Comparison of ENCODE assay signal across 20 cellular contexts in the genomic region with DNA sequence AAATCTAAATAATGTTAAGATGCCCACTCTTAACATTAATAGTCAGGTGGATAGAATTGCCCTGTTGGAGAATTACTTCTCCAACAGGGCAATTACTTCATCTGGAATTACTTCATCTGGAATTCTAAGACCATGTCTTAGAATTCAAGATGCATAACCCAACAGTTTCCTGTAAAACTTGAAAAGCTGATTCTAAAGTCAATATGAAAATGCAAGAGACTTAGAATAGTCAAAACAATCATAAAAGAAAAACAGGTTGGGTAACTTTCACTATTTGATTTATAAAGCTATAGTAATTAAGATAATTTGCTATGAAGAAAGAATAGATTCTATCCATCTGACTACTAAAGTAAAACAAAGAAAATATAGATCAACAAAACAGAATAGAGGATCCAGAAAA.
"Had no signal": no experiment of that assay in that cellular context is flagged by ENCODE, and none has a peak within 500 bp of the region (broad histone marks: within the 10 kb centered on the region; RNA-seq: fewer than 3 reads in every experiment).

No MANE protein-coding gene starts in this region.

- H3K9me3 ChIP-seq: sigmoid colon, testis, uterus had no signal

- H3K36me3 Mint-ChIP-seq: activated naive CD4-positive, alpha-beta T cell treated with anti-CD3 and anti-CD28 coated beads, Interleukin-2, amount 10 ng/mL, durations not matched to agents 7 days and 5 days had no signal

- H3K4me1 ChIP-seq: sigmoid colon, testis, uterus had no signal

- H3K4me3 ChIP-seq: lung, sigmoid colon, testis, uterus had no signal

- H3K27ac ChIP-seq: epithelial cell of prostate, testis had no signal

- H3K27me3 ChIP-seq: sigmoid colon, testis, uterus had no signal

- H3K27ac Mint-ChIP-seq: activated CD4-positive, alpha-beta T cell treated with anti-CD3 and anti-CD28 coated beads, Interleukin-2, amount 10 ng/mL, durations not matched to agents 7 days and 5 days; activated naive CD4-positive, alpha-beta T cell treated with anti-CD3 and anti-CD28 coated beads, Interleukin-2, amount 10 ng/mL, durations not matched to agents 7 days and 5 days; activated T-helper 2 cell treated with anti-CD3 and anti-CD28 coated beads, Interferon-gamma antibody, Interleukin-2, Interleukin-4, amounts not matched to agents 10 μg/mL and 5 μg/mL and 100 μg/mL, durations not matched to agents 14 hours and 24 hours and 36 hours; stimulated activated naive CD8-positive, alpha-beta T cell treated with anti-CD3 and anti-CD28 coated beads, Interleukin-15, Interleukin-2, amounts not matched to agents 100 ng/mL and 50 ng/mL, for 24 hours; T-cell had no signal

- H3K36me3 ChIP-seq: sigmoid colon, uterus had no signal

- H3K27me3 Mint-ChIP-seq: activated CD4-positive, alpha-beta T cell treated with anti-CD3 and anti-CD28 coated beads, Interleukin-2, amount 10 ng/mL, durations not matched to agents 7 days and 5 days; activated naive CD4-positive, alpha-beta T cell treated with anti-CD3 and anti-CD28 coated beads, Interleukin-2, amount 10 ng/mL, durations not matched to agents 7 days and 5 days; naive thymus-derived CD8-positive, alpha-beta T cell; stimulated activated naive CD8-positive, alpha-beta T cell treated with anti-CD3 and anti-CD28 coated beads, Interleukin-15, Interleukin-2, amounts not matched to agents 100 ng/mL and 50 ng/mL, for 24 hours; T-cell had no signal

- H3K9me3 Mint-ChIP-seq: activated CD4-positive, alpha-beta T cell treated with anti-CD3 and anti-CD28 coated beads, Interleukin-2, amount 10 ng/mL, durations not matched to agents 7 days and 5 days; activated naive CD4-positive, alpha-beta T cell treated with anti-CD3 and anti-CD28 coated beads, Interleukin-2, amount 10 ng/mL, durations not matched to agents 7 days and 5 days; activated T-helper 2 cell treated with anti-CD3 and anti-CD28 coated beads, Interferon-gamma antibody, Interleukin-2, Interleukin-4, amounts not matched to agents 10 μg/mL and 5 μg/mL and 100 μg/mL, durations not matched to agents 14 hours and 24 hours and 36 hours; naive thymus-derived CD8-positive, alpha-beta T cell; stimulated activated naive CD8-positive, alpha-beta T cell treated with anti-CD3 and anti-CD28 coated beads, Interleukin-15, Interleukin-2, amounts not matched to agents 100 ng/mL and 50 ng/mL, for 24 hours; T-cell had no signal

- ATAC-seq: naive thymus-derived CD8-positive, alpha-beta T cell; T-cell had no signal

- DNase-seq: activated CD4-positive, alpha-beta T cell treated with anti-CD3 and anti-CD28 coated beads, Interleukin-2, amount 10 ng/mL, durations not matched to agents 7 days and 5 days; activated CD8-positive, alpha-beta memory T cell treated with anti-CD3 and anti-CD28 coated beads for 24 hours; activated naive CD4-positive, alpha-beta T cell treated with anti-CD3 and anti-CD28 coated beads, Interleukin-2, amount 10 ng/mL, durations not matched to agents 7 days and 5 days; cortex of kidney; effector memory CD4-positive, alpha-beta T cell; hypothalamus; kidney glomerular epithelial cell; naive thymus-derived CD8-positive, alpha-beta T cell; occipital lobe; sigmoid colon; stimulated activated CD4-positive, alpha-beta T cell treated with anti-CD3 and anti-CD28 coated beads, Interleukin-12 subunit alpha, Interleukin-12 subunit beta, amount 100 ng/mL, for 4 hours; stimulated activated CD4-positive, alpha-beta T cell treated with anti-CD3 and anti-CD28 coated beads, Interleukin-4, amount 100 ng/mL, for 1 hour; stimulated activated CD8-positive, alpha-beta memory T cell treated with anti-CD3 and anti-CD28 coated beads, Interleukin-4, amount 100 ng/mL, for 48 hours; T-cell; testis; uterus had no signal

- H3K4me3 Mint-ChIP-seq: activated CD4-positive, alpha-beta T cell treated with anti-CD3 and anti-CD28 coated beads, Interleukin-2, amount 10 ng/mL, durations not matched to agents 7 days and 5 days; activated naive CD4-positive, alpha-beta T cell treated with anti-CD3 and anti-CD28 coated beads, Interleukin-2, amount 10 ng/mL, durations not matched to agents 7 days and 5 days; naive thymus-derived CD8-positive, alpha-beta T cell; stimulated activated naive CD8-positive, alpha-beta T cell treated with anti-CD3 and anti-CD28 coated beads, Interleukin-15, Interleukin-2, amounts not matched to agents 100 ng/mL and 50 ng/mL, for 24 hours; T-cell had no signal
